ENCODE assay signal across 2 cellular contexts in the genomic region with DNA sequence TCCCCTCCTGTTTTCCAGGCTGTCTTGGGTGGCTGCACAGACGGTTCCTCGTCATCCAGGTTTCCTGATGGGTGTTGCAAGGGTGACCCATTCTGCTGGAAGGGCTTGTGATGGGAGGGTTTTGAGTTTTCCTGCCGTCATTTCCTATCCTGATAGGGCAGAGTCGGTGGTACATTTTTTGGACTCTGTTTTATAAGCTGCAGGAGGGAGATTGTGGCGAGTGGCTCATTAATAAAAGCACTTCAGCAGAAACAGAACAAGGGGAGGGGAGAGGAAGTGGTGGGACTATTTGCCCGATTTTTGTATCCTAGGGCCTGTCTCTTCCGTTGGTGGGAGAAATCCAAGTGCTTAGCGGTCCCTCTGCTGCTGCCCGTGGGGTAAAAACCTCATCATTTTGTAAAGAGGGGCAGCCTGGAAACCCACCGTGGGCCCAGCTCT.
TF ChIP-seq lines count a peak whose summit lies in the region.

No MANE protein-coding gene starts in this region.

TF ChIP-seq in liver, 16 proteins besides CTCF, POLR2A, EP300 and RAD21:
- no peak for TF ChIP-seq HNF4G (IDR thresholded peaks at IDR 0.05)
- TF ChIP-seq SP1 (IDR thresholded peaks at IDR 0.05), result peak; percentile 49
- TF ChIP-seq GABPA (IDR thresholded peaks at IDR 0.05 in 1 of 2, conservative IDR thresholded peaks at IDR 0.05 in 1 of 2), result no peak
- no peak for TF ChIP-seq FOXA1 (IDR thresholded peaks at IDR 0.05)
- peak; percentile 71 for TF ChIP-seq NR2F2 (IDR thresholded peaks at IDR 0.05)

TF ChIP-seq in HepG2, 621 proteins besides CTCF, POLR2A, EP300 and RAD21:
- TF ChIP-seq, protein P1, sequence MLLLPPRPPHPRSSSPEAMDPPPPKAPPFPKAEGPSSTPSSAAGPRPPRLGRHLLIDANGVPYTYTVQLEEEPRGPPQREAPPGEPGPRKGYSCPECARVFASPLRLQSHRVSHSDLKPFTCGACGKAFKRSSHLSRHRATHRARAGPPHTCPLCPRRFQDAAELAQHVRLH (CRISPR knock-in tag; IDR thresholded peaks at IDR 0.05; ENCODE audit: borderline replicate concordance, low read depth), result no peak
- TF ChIP-seq, protein P2, sequence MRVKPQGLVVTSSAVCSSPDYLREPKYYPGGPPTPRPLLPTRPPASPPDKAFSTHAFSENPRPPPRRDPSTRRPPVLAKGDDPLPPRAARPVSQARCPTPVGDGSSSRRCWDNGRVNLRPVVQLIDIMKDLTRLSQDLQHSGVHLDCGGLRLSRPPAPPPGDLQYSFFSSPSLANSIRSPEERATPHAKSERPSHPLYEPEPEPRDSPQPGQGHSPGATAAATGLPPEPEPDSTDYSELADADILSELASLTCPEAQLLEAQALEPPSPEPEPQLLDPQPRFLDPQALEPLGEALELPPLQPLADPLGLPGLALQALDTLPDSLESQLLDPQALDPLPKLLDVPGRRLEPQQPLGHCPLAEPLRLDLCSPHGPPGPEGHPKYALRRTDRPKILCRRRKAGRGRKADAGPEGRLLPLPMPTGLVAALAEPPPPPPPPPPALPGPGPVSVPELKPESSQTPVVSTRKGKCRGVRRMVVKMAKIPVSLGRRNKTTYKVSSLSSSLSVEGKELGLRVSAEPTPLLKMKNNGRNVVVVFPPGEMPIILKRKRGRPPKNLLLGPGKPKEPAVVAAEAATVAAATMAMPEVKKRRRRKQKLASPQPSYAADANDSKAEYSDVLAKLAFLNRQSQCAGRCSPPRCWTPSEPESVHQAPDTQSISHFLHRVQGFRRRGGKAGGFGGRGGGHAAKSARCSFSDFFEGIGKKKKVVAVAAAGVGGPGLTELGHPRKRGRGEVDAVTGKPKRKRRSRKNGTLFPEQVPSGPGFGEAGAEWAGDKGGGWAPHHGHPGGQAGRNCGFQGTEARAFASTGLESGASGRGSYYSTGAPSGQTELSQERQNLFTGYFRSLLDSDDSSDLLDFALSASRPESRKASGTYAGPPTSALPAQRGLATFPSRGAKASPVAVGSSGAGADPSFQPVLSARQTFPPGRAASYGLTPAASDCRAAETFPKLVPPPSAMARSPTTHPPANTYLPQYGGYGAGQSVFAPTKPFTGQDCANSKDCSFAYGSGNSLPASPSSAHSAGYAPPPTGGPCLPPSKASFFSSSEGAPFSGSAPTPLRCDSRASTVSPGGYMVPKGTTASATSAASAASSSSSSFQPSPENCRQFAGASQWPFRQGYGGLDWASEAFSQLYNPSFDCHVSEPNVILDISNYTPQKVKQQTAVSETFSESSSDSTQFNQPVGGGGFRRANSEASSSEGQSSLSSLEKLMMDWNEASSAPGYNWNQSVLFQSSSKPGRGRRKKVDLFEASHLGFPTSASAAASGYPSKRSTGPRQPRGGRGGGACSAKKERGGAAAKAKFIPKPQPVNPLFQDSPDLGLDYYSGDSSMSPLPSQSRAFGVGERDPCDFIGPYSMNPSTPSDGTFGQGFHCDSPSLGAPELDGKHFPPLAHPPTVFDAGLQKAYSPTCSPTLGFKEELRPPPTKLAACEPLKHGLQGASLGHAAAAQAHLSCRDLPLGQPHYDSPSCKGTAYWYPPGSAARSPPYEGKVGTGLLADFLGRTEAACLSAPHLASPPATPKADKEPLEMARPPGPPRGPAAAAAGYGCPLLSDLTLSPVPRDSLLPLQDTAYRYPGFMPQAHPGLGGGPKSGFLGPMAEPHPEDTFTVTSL (CRISPR knock-in tag; IDR thresholded peaks at IDR 0.05; ENCODE audit: borderline replicate concordance), result no peak
- TF ChIP-seq, protein P3, sequence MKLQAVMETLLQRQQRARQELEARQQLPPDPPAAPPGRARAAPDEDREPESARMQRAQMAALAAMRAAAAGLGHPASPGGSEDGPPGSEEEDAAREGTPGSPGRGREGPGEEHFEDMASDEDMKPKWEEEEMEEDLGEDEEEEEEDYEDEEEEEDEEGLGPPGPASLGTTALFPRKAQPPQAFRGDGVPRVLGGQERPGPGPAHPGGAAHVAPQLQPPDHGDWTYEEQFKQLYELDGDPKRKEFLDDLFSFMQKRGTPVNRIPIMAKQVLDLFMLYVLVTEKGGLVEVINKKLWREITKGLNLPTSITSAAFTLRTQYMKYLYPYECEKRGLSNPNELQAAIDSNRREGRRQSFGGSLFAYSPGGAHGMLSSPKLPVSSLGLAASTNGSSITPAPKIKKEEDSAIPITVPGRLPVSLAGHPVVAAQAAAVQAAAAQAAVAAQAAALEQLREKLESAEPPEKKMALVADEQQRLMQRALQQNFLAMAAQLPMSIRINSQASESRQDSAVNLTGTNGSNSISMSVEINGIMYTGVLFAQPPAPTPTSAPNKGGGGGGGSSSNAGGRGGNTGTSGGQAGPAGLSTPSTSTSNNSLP (IDR thresholded peaks at IDR 0.05; ENCODE audit: low read depth, low read length), result no peak
- no peak for TF ChIP-seq ZNF7 (CRISPR knock-in tag; IDR thresholded peaks at IDR 0.05)
